In the genomic region with DNA sequence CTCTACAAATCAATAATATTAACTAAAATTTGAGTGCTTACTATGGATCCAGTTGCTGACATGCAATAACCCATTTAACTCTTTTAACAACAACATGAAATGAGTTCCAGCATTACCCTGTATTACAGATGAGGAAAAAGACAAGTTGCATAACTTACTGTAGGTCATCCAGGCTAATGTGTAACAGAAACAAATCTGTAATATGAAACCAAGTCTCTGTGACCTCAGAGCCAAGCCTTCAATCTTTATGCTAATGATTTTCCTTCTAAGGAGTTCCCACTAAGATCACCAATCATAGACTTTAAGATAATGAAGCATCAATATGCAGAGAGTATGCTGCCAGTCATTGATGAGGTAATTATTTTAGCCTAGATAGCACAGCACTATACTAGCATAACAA, we compare ENCODE assay signal across 1 cellular context.
TF ChIP-seq lines count a peak whose summit lies in the region.

No MANE protein-coding gene starts in this region.

TF ChIP-seq in H1, 55 proteins besides CTCF, POLR2A, EP300 and RAD21 (continued from another document):
- TF ChIP-seq POLR2AphosphoS5 (IDR thresholded peaks at IDR 0.05; ENCODE audit: low read depth, low read length) (no peak), GTF2F1 (IDR thresholded peaks at IDR 0.05; ENCODE audit: borderline replicate concordance, low read depth, low read length) (no peak), RBBP5 (IDR thresholded peaks at IDR 0.05; ENCODE audit: borderline replicate concordance, low read depth, low read length) (no peak), SUZ12 (IDR thresholded peaks at IDR 0.05; ENCODE audit: low read length) (no peak), EGR1 (IDR thresholded peaks at IDR 0.05; ENCODE audit: borderline replicate concordance, low read depth, low read length) (no peak)
